ENCODE assay signal across 1 cellular context in the genomic region with DNA sequence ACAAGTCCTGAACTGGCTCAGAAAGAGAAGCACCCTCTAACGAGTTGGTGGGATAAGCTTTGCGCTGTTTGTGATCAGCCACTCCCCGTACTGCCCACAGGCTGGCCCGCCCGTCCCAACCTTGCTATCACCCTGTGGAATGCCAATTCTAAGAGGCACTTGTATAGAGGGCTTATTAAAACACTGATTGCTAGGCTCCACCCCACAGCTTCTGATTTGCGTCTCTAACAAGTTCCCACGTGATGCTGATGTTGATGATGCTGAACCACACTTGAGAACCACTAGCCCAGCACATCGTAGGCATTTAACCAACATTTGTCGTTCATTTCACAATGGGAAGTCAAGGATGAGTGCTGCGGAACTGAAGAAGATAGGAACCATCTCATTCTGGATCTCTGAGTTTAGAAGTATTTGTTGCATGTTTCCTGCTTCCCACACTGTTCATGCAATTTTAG.
TF ChIP-seq lines count a peak whose summit lies in the region.

No MANE protein-coding gene starts in this region.

TF ChIP-seq in H1, 55 proteins besides CTCF, POLR2A, EP300 and RAD21 (continued from another document):
- TF ChIP-seq, protein P1, sequence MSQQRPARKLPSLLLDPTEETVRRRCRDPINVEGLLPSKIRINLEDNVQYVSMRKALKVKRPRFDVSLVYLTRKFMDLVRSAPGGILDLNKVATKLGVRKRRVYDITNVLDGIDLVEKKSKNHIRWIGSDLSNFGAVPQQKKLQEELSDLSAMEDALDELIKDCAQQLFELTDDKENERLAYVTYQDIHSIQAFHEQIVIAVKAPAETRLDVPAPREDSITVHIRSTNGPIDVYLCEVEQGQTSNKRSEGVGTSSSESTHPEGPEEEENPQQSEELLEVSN (IDR thresholded peaks at IDR 0.05), result no peak
